ENCODE assay signal across 1 cellular context in the genomic region with DNA sequence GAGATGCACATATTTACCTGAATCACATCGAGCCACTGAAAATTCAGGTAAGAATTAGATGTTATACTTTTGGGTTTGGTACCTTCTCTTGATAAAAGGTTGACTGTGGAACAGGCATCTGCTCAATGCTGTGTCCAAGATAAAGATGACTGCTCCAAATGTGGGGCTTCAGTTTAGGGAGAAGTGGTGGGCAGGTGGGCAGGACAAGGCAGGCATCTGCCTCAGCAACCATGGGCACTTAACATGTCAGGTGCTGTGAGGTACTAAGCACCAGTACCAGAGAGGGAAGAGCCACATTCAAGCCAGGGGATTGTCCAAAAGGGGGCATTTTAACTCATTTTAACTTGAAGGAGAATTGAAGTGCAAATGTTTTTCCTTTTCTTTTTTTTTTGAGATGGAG.
TF ChIP-seq lines count a peak whose summit lies in the region.

No MANE protein-coding gene starts in this region.

TF ChIP-seq in K562, 482 proteins besides CTCF, POLR2A, EP300 and RAD21:
- TF ChIP-seq POLR2G (IDR thresholded peaks at IDR 0.05; ENCODE audit: low read depth, low read length) = 0 out of 2 replicates have a peak, but pooled peaks have one; percentile 8
- no peak for TF ChIP-seq ZNF197 (CRISPR knock-in tag; IDR thresholded peaks at IDR 0.05; ENCODE audit: low read depth)
- TF ChIP-seq POLR2B (IDR thresholded peaks at IDR 0.05; ENCODE audit: low read depth, partially characterized antibody) = peak; percentile 11
